In genomic region chr1:236895665-236896387, GRCh38 we compare ENCODE assay signal across 12 cellular contexts.
"Had no signal": no experiment of that assay in that cellular context is flagged by ENCODE, and none has a peak within 500 bp of the region (broad histone marks: within the 10 kb centered on the region; RNA-seq: fewer than 3 reads in every experiment).

No MANE protein-coding gene starts in this region.

- H3K4me1 ChIP-seq: spleen, tibial artery had no signal

- DNase-seq: activated CD4-positive, alpha-beta T cell treated with anti-CD3 and anti-CD28 coated beads, Interleukin-2, amount 50 U/mL, for 4 hours; activated CD4-positive, CD25-positive, alpha-beta regulatory T cell treated with anti-CD3 and anti-CD28 coated beads, Interleukin-2, amount 50 U/mL, for 72 hours; activated effector memory CD4-positive, alpha-beta T cell treated with anti-CD3 and anti-CD28 coated beads, Interleukin-2, amount 50 U/mL, for 16 hours; amniotic stem cell; effector memory CD4-positive, alpha-beta T cell; islet precursor cell; mesendoderm; nucleus accumbens; spleen; T-helper 1 cell; tibial artery had no signal

- H3K4me3 ChIP-seq: spleen, tibial artery had no signal

- H3K27me3 ChIP-seq: spleen, tibial artery had no signal

- H3K9me3 ChIP-seq: tibial artery had no signal

- H3K27ac ChIP-seq: spleen, tibial artery had no signal

- ATAC-seq: sciatic nerve had no signal
